In the genomic region with DNA sequence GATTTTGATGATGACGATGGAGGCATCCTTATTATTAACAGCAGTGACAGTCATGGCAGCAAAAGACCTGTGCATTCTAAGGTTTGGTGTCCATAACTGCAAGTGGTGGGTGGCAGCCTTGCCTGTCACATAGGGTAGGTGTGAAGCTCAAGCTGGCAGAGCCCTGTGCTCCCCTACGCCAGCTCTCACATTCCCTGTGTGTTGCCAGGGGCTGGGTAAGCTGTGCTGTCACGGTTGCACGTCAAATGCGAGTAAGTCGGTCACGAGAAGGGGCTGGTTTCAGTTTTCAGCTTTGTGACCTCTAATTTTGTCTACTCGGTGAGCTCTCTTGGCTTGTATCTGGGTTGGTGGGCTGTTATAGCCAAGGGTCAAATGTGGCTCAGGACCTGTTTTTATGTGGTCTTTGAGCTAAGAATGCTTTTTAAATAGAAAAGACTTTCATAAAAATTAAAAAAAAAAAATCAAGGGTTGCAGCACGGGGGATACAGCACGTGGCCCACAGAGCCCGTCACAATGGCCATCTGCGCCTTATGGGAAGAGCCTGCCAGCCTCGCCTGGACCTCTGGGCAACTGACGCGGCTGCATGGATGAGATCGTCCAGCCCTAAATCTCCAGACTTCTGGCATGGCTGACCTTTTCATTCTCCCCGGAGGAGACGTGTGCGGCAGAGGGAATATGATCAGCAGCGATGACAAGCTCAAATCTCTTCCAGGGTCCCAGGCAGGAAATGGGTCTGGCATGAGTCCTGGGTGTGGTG, we compare ENCODE assay signal across 11 cellular contexts.
DNase-seq lines count a peak whose midpoint lies in the region; ATAC-seq and TF ChIP-seq lines count a peak whose summit lies in the region.
"Had no signal": no experiment of that assay in that cellular context is flagged by ENCODE, and none has a peak within 500 bp of the region (broad histone marks: within the 10 kb centered on the region; RNA-seq: fewer than 3 reads in every experiment).

No MANE protein-coding gene starts in this region.

- TF ChIP-seq POLR2A in lower leg skin (IDR thresholded peaks at IDR 0.05): no peak

- intact Hi-C loops in mucosa of descending colon (cut with DNase I, micrococcal nuclease) (loop anchor here in 1 of 2 donors (10.0 kb wide), 2 partner anchors 158 to 188 kb away; no protein-coding TSS in a partner anchor), lower leg skin (cut with DNase I; ENCODE audit: low total_unique reads) (loop anchor here (2.0 kb wide), 1 partner anchor 182 kb away; no protein-coding TSS in a partner anchor)

- 26 to 38% methylated on average over 20 of the region's 20 CpGs for WGBS in lower leg skin, 2 donors

- DNase-seq in left kidney (ENCODE audit: low read depth, low spot score): peak; percentile 41
- DNase-seq in NCI-H82 (lab: John Stamatoyannopoulos, UW): no peak
- DNase-seq in stimulated activated CD4-positive, alpha-beta T cell treated with anti-CD3 and anti-CD28 coated beads, Interleukin-12 subunit alpha, Interleukin-12 subunit beta, amount 100 ng/mL, for 4 hours: no peak
- no peak for DNase-seq in mucosa of descending colon
- no peak for DNase-seq in lower leg skin (ENCODE audit: low spot score in 2 of 2)
- DNase-seq: NCI-H69 had no signal

- TF ChIP-seq CTCF in mucosa of descending colon (IDR thresholded peaks at IDR 0.05): no peak
- TF ChIP-seq CTCF in lower leg skin (IDR thresholded peaks at IDR 0.05): no peak

- no peaks in the 10 kb centered on the region for H3K9me3 ChIP-seq in mucosa of descending colon
- H3K9me3 ChIP-seq: tibial nerve had no signal

- no peaks in the 10 kb centered on the region for H3K4me1 ChIP-seq in mucosa of descending colon (ENCODE audit: low read depth)

- H3K4me3 ChIP-seq in mucosa of descending colon: no peak overlapping the region
- no peak overlapping the region for H3K4me3 ChIP-seq in lower leg skin (ENCODE audit: low read depth, poor library complexity, severe bottlenecking)
- H3K4me3 ChIP-seq: skin epidermis, tibial nerve had no signal

- peak; percentile 54 for ATAC-seq in GM18502 (IDR thresholded peaks at IDR 0.05; ENCODE audit: poor library complexity, unreplicated experiment)
- ATAC-seq in GM21529 (IDR thresholded peaks at IDR 0.05; ENCODE audit: unreplicated experiment): peak; percentile 35
- ATAC-seq in HG03457 (IDR thresholded peaks at IDR 0.05; ENCODE audit: unreplicated experiment): peak; percentile 22
- no peak for ATAC-seq in mucosa of descending colon

- H3K36me3 ChIP-seq in mucosa of descending colon (ENCODE audit: low read depth): no peaks in the 10 kb centered on the region
- H3K36me3 ChIP-seq: tibial nerve had no signal
